Comparison of ENCODE assay signal across 29 cellular contexts in genomic region chr20:9075264-9076095, GRCh38. TPM values are rescaled to one million over a fixed set of nuclear protein-coding genes. Genes with fewer than 3 reads are reported as not detected.
DNase-seq lines count a peak whose midpoint lies in the region; ATAC-seq, FAIRE-seq and TF ChIP-seq lines count a peak whose summit lies in the region.
"Had no signal": no experiment of that assay in that cellular context is flagged by ENCODE, and none has a peak within 500 bp of the region (broad histone marks: within the 10 kb centered on the region; RNA-seq: fewer than 3 reads in every experiment).

No MANE protein-coding gene starts in this region.

- H3K4me1 ChIP-seq in right cardiac atrium (ENCODE audit: control insufficient read depth, insufficient read depth, low read length) (peaks cover 10% of the 10 kb centered on the region), right atrium auricular region (peaks cover 0 to 46% of the 10 kb centered on the region in 2 donors), vagina (no peaks in the 10 kb centered on the region)
- H3K4me1 ChIP-seq: foreskin keratinocyte, Peyer's patch had no signal

- H3K9me3 Mint-ChIP-seq in activated naive CD4-positive, alpha-beta T cell treated with anti-CD3 and anti-CD28 coated beads, Interleukin-2, amount 50 U/mL, for 72 hours: no peaks in the 10 kb centered on the region
- H3K9me3 Mint-ChIP-seq: activated naive CD4-positive, alpha-beta T cell treated with anti-CD3 and anti-CD28 coated beads, Interleukin-2, amount 10 ng/mL, durations not matched to agents 7 days and 5 days; central memory CD8-positive, alpha-beta T cell had no signal

- H3K36me3 ChIP-seq in right atrium auricular region (no peaks in the 10 kb centered on the region), vagina (no peaks in the 10 kb centered on the region)
- H3K36me3 ChIP-seq: Peyer's patch, SJSA1 had no signal

- no peak overlapping the region for H3K27ac Mint-ChIP-seq in activated naive CD4-positive, alpha-beta T cell treated with anti-CD3 and anti-CD28 coated beads, Interleukin-2, amount 50 U/mL, for 72 hours
- H3K27ac Mint-ChIP-seq: activated naive CD4-positive, alpha-beta T cell treated with anti-CD3 and anti-CD28 coated beads, Interleukin-2, amount 10 ng/mL, durations not matched to agents 7 days and 5 days; CD4-positive, CD25-positive, alpha-beta regulatory T cell had no signal

- no peak for FAIRE-seq in GM12892 (lab: Jason Lieb, UNC)
- FAIRE-seq: HepG2, TTC549 had no signal

- 66% methylated on average over 6 of the region's 6 CpGs for WGBS in right cardiac atrium

- no peaks in the 10 kb centered on the region for H3K27me3 ChIP-seq in right cardiac atrium (ENCODE audit: control insufficient read depth, insufficient read depth)
- no peaks in the 10 kb centered on the region for H3K27me3 ChIP-seq in right atrium auricular region
- H3K27me3 ChIP-seq in vagina: no peaks in the 10 kb centered on the region
- H3K27me3 ChIP-seq: foreskin keratinocyte, Peyer's patch, SJSA1 had no signal

- TF ChIP-seq POLR2A in vagina (IDR thresholded peaks at IDR 0.05) (no peak), GM12892 (IDR thresholded peaks at IDR 0.05; ENCODE audit: low read depth, low read length) (no peak)

- intact Hi-C loops in right cardiac atrium (cut with DNase I): loop anchor here in 2 of 4 donors (5.0 to 10.0 kb wide), 2 partner anchors 277 to 289 kb away; no protein-coding TSS in a partner anchor
- intact Hi-C loops in left colon (cut with DNase I, micrococcal nuclease): loop anchor here in 1 of 2 donors (10.0 kb wide), 1 partner anchor 221 kb away; no protein-coding TSS in a partner anchor
- intact Hi-C loops in vagina (cut with DNase I): no loop called here

- no peaks in the 10 kb centered on the region for H3K9me3 ChIP-seq in right cardiac atrium (ENCODE audit: control insufficient read depth, low read length)
- no peaks in the 10 kb centered on the region for H3K9me3 ChIP-seq in right atrium auricular region
- H3K9me3 ChIP-seq in vagina: no peaks in the 10 kb centered on the region
- H3K9me3 ChIP-seq: Peyer's patch, SJSA1 had no signal

- peak in 1 of 2 donors; percentile 53 for ATAC-seq in right cardiac atrium
- peak; percentile 74 for ATAC-seq in left colon
- ATAC-seq in activated naive CD4-positive, alpha-beta T cell treated with anti-CD3 and anti-CD28 coated beads, Interleukin-2, amount 50 U/mL, for 72 hours: no peak
- ATAC-seq: foreskin keratinocyte; HepG2; stimulated activated naive CD8-positive, alpha-beta T cell treated with anti-CD3 and anti-CD28 coated beads, Interleukin-15, Interleukin-2, amounts not matched to agents 100 U/mL and 50 U/mL, for 24 hours had no signal

- H3K4me3 ChIP-seq in right cardiac atrium (ENCODE audit: low read length) (no peak overlapping the region), right atrium auricular region (no peak overlapping the region), vagina (no peak overlapping the region)
- H3K4me3 ChIP-seq: lung, Peyer's patch, SJSA1 had no signal

- H3K27ac ChIP-seq in right cardiac atrium (ENCODE audit: low read length): peak overlapping the region; percentile 30
- H3K27ac ChIP-seq in right atrium auricular region: peak overlapping the region in 1 of 2 donors; percentile 35
- H3K27ac ChIP-seq in vagina: no peak overlapping the region
- H3K27ac ChIP-seq: epithelial cell of prostate, foreskin keratinocyte, Peyer's patch, SJSA1 had no signal

- no peaks in the 10 kb centered on the region for H3K36me3 Mint-ChIP-seq in activated naive CD4-positive, alpha-beta T cell treated with anti-CD3 and anti-CD28 coated beads, Interleukin-2, amount 50 U/mL, for 72 hours
- H3K36me3 Mint-ChIP-seq: activated naive CD4-positive, alpha-beta T cell treated with anti-CD3 and anti-CD28 coated beads, Interleukin-2, amount 10 ng/mL, durations not matched to agents 7 days and 5 days; CD4-positive, CD25-positive, alpha-beta regulatory T cell had no signal

- DNase-seq in right cardiac atrium (no peak), right atrium auricular region (ENCODE audit: low spot score) (no peak), NCI-H748 treated with DMSO at 0.1 percent for 48 hours (lab: John Stamatoyannopoulos, UW) (peak; percentile 83), left colon (no peak), vagina (ENCODE audit: extremely low spot score in 2 of 2) (no peak), GM12892 (ENCODE audit: insufficient read length) (no peak)
- DNase-seq in activated effector memory CD4-positive, alpha-beta T cell treated with Interleukin-2 at 50 U/mL for 16 hours: no peak
- no peak for DNase-seq in activated naive CD4-positive, alpha-beta T cell treated with anti-CD3 and anti-CD28 coated beads, Interleukin-2, amount 50 U/mL, for 72 hours (ENCODE audit: low spot score in 2 of 2)
- DNase-seq: activated CD4-positive, alpha-beta T cell treated with anti-CD3 and anti-CD28 coated beads for 4 hours; activated naive CD4-positive, alpha-beta T cell treated with anti-CD3 and anti-CD28 coated beads, Interleukin-2, amount 10 ng/mL, durations not matched to agents 7 days and 5 days; activated T-cell treated with anti-CD3 and anti-CD28 coated beads, Interleukin-2, amount 50 U/mL, for 48 hours; anterior cingulate cortex; CD4-positive, CD25-positive, alpha-beta regulatory T cell; foreskin keratinocyte; GOT3; NCI-H1092 treated with DMSO at 0.1 percent for 48 hours; NK-92 treated with Interleukin-12 subunit alpha and Interleukin-12 subunit beta, amount 100 ng/mL, for 24 hours; Peyer's patch; stimulated activated CD4-positive, alpha-beta T cell treated with anti-CD3 and anti-CD28 coated beads, Interleukin-4, amount 100 ng/mL, for 4 hours; stimulated activated naive CD8-positive, alpha-beta T cell treated with anti-CD3 and anti-CD28 coated beads, Interleukin-15, Interleukin-2, amounts not matched to agents 100 U/mL and 50 U/mL, for 24 hours; T-helper 1 cell; trophoblast cell had no signal

- no peak for TF ChIP-seq CTCF in right atrium auricular region (IDR thresholded peaks at IDR 0.05)
- no peak for TF ChIP-seq CTCF in vagina (IDR thresholded peaks at IDR 0.05)

RNA-seq across cellular contexts. Expression of gene PLCB4, which starts 6.6 kb away (rescaled TPM):
- total RNA-seq in right cardiac atrium (10 to 100 TPM; 22.8 to 42.2 (median 28.3) TPM), right atrium auricular region (10 to 100 TPM; 14.3 to 32.4 TPM), left colon (10 to 100 TPM; 45.3 to 58.2 TPM), vagina (12.0 TPM)
- polyA plus RNA-seq in right cardiac atrium: 9.4 TPM
- polyA plus RNA-seq in GM12892 (2012; ENCODE audit: missing spikeins): not detected
- total RNA-seq in activated naive CD4-positive, alpha-beta T cell treated with anti-CD3 and anti-CD28 coated beads, Interleukin-2, amount 50 U/mL, for 72 hours: not detected
- total RNA-seq: activated CD8-positive, alpha-beta memory T cell treated with anti-CD3 and anti-CD28 coated beads for 36 hours; HepG2 had no signal
- polyA plus RNA-seq: CD4-positive, CD25-positive, alpha-beta regulatory T cell had no signal

Comparison
In these comparisons a context has a peak if more than half of its experiments do, and no peak if none do; other contexts are left out.
1. RNA of gene PLCB4, which starts 6.6 kb away (total RNA-seq): 45.3 to 58.2 TPM in left colon, 14.3 to 32.4 TPM in right atrium auricular region, 22.8 to 42.2 TPM in right cardiac atrium and 12.0 TPM in vagina (single experiment); not detected in activated naive CD4-positive, alpha-beta T cell treated with anti-CD3 and anti-CD28 coated beads, Interleukin-2, amount 50 U/mL, for 72 hours; every median in the first group is over 10 times any median in the second.